ENCODE assay signal across 17 cellular contexts in genomic region chr17:27974531-27975145, GRCh38.
A peak's percentile ranks its signal among the peaks of the same experiment; 100 is the strongest.
DNase-seq lines count a peak whose midpoint lies in the region; ATAC-seq, FAIRE-seq and TF ChIP-seq lines count a peak whose summit lies in the region.
"Had no signal": no experiment of that assay in that cellular context is flagged by ENCODE, and none has a peak within 500 bp of the region (broad histone marks: within the 10 kb centered on the region; RNA-seq: fewer than 3 reads in every experiment).

No MANE protein-coding gene starts in this region.

- ATAC-seq in pancreas, result peak; percentile 30 to 64 (median 44)
- ATAC-seq in HG03108 (IDR thresholded peaks at IDR 0.05; ENCODE audit: unreplicated experiment), result no peak

- no peaks in the 10 kb centered on the region for H3K27me3 ChIP-seq in PC-9 (ENCODE audit: insufficient read depth, low read depth)
- H3K27me3 ChIP-seq in dorsolateral prefrontal cortex, result no peaks in the 10 kb centered on the region
- no peaks in the 10 kb centered on the region for H3K27me3 ChIP-seq in pancreas
- H3K27me3 ChIP-seq in osteoblast (ENCODE audit: insufficient read depth, low read length), result peaks cover 3% of the 10 kb centered on the region
- H3K27me3 ChIP-seq: Peyer's patch had no signal

- peak; percentile 36 for DNase-seq in ELF-1 (ENCODE audit: low read depth, low spot score)
- DNase-seq in PC-9, result peak; percentile 32 to 36
- no peak for DNase-seq in dorsolateral prefrontal cortex
- no peak for DNase-seq in pancreas
- DNase-seq in osteoblast (ENCODE audit: insufficient read length, low spot score, missing footprints), result no peak
- no peak for DNase-seq in chondrocyte (ENCODE audit: low spot score)
- DNase-seq in MV-4-11 (lab: John Stamatoyannopoulos, UW), result no peak
- DNase-seq: CD4-positive, alpha-beta T cell; DND-41; NCI-H1092; NCI-H748 treated with DMSO at 0.1 percent for 48 hours; Peyer's patch had no signal

- BruUV-seq in PC-9 (replicated peaks; lab: Mats Ljungman, UMichigan), result no TSS peak

- H4K20me1 ChIP-seq in PC-9 (ENCODE audit: insufficient read depth) (no peaks in the 10 kb centered on the region), osteoblast (ENCODE audit: insufficient read depth, low read length) (no peaks in the 10 kb centered on the region)

- H3K79me2 ChIP-seq in PC-9 (ENCODE audit: low read depth), result no peaks in the 10 kb centered on the region
- no peaks in the 10 kb centered on the region for H3K79me2 ChIP-seq in osteoblast (ENCODE audit: insufficient read depth, low read length)

- H3K36me3 Mint-ChIP-seq in chondrocyte (ENCODE audit: low read depth), result no peaks in the 10 kb centered on the region

- intact Hi-C loops in PC-9 (cut with micrococcal nuclease; ENCODE audit: unreplicated experiment) (no loop called here), dorsolateral prefrontal cortex (cut with DNase I) (no loop called here), pancreas (cut with DNase I) (no loop called here)

- H3K4me1 Mint-ChIP-seq in chondrocyte (ENCODE audit: low read depth), result no peaks in the 10 kb centered on the region
- H3K4me1 Mint-ChIP-seq: B cell had no signal

- H3K27ac Mint-ChIP-seq in chondrocyte (ENCODE audit: unreplicated experiment), result no peak overlapping the region
- H3K27ac Mint-ChIP-seq: B cell; CD4-positive, alpha-beta T cell; HFFc6 had no signal

- H3F3A ChIP-seq in PC-9 (ENCODE audit: insufficient read depth, low read depth), result peaks cover 5% of the 10 kb centered on the region; the same call in 1 of the 2 replicates

- H2AFZ ChIP-seq in PC-9 (peak overlapping the region; percentile 25; the same call in 1 of the 2 replicates), osteoblast (ENCODE audit: low read length) (no peak overlapping the region)
- H2AFZ ChIP-seq: GM23248 had no signal

- 31 to 33% methylated on average over 6 of the region's 6 CpGs for WGBS in pancreas, 2 donors

- H3K27me3 Mint-ChIP-seq in chondrocyte (ENCODE audit: low read depth), result peaks cover 10% of the 10 kb centered on the region

- H3K4me3 Mint-ChIP-seq in chondrocyte (ENCODE audit: unreplicated experiment), result no peak overlapping the region
- H3K4me3 Mint-ChIP-seq: B cell; CD4-positive, alpha-beta T cell; HFFc6 had no signal

- H3K9me3 ChIP-seq in PC-9 (ENCODE audit: insufficient read depth, low read depth) (no peaks in the 10 kb centered on the region), pancreas (no peaks in the 10 kb centered on the region), osteoblast (ENCODE audit: low read depth, low read length) (no peaks in the 10 kb centered on the region)
- H3K9me3 ChIP-seq: Peyer's patch, SJCRH30 had no signal

- no peaks in the 10 kb centered on the region for H3K36me3 ChIP-seq in PC-9 (ENCODE audit: low read depth)
- H3K36me3 ChIP-seq in pancreas, result no peaks in the 10 kb centered on the region
- no peaks in the 10 kb centered on the region for H3K36me3 ChIP-seq in osteoblast (ENCODE audit: insufficient read depth, low read length)
- H3K36me3 ChIP-seq: Peyer's patch, SJCRH30 had no signal

- H3K4me3 ChIP-seq in PC-9 (no peak overlapping the region), dorsolateral prefrontal cortex (no peak overlapping the region), pancreas (no peak overlapping the region), osteoblast (ENCODE audit: insufficient read depth, low read length) (no peak overlapping the region)
- H3K4me3 ChIP-seq: GM23248, Peyer's patch, SJCRH30 had no signal

- peaks cover 20% of the 10 kb centered on the region for H3K4me1 ChIP-seq in PC-9 (replicated peaks; ENCODE audit: insufficient read depth)
- peaks cover 4 to 10% (median 8%) of the 10 kb centered on the region in 3 donors for H3K4me1 ChIP-seq in pancreas
- peaks cover 7% of the 10 kb centered on the region for H3K4me1 ChIP-seq in osteoblast (ENCODE audit: insufficient read depth, low read length)
- H3K4me1 ChIP-seq: Peyer's patch had no signal

- no peak for TF ChIP-seq CTCF in PC-9 (conservative IDR thresholded peaks at IDR 0.05)
- TF ChIP-seq CTCF in dorsolateral prefrontal cortex (IDR thresholded peaks at IDR 0.05 in 54 of 56, conservative IDR thresholded peaks at IDR 0.05 in 2 of 56; ENCODE audit: low read depth in 1 of 56, partially characterized antibody in 56 of 56), result no peak
- no peak for TF ChIP-seq CTCF in pancreas (IDR thresholded peaks at IDR 0.05)
- no peak for TF ChIP-seq CTCF in osteoblast (IDR thresholded peaks at IDR 0.05; ENCODE audit: extremely low read depth, low read depth, low read length)
- TF ChIP-seq CTCF in chondrocyte (IDR thresholded peaks at IDR 0.05), result no peak

- POLR2A ChIA-PET in PC-9 (lab: Charles Lee; ENCODE audit: unreplicated experiment), result interaction anchor here (0.6 kb wide), 1 partner anchor 23 kb away, joined by 6 read pairs; no protein-coding TSS in a partner anchor

- CTCF ChIA-PET in PC-9 (lab: Charles Lee), result no interaction called here

- H3K27ac ChIP-seq in PC-9 (peak overlapping the region; percentile 18; the same call in 1 of the 2 replicates), dorsolateral prefrontal cortex (peak overlapping the region in 58 of 59 donors; percentile 24 to 88 (median 76)), pancreas (peak overlapping the region in 1 of 4 donors; percentile 24), osteoblast (ENCODE audit: low read depth, low read length) (no peak overlapping the region)
- H3K27ac ChIP-seq: GM23248, Peyer's patch, SJCRH30 had no signal

- H3K9me3 Mint-ChIP-seq in chondrocyte (ENCODE audit: low read depth), result no peaks in the 10 kb centered on the region
- H3K9me3 Mint-ChIP-seq: CD4-positive, alpha-beta T cell; HFFc6 had no signal

- no peak for FAIRE-seq in pancreas (lab: Jason Lieb, UNC)

- H3K4me2 ChIP-seq in PC-9 (peak overlapping the region; percentile 17), osteoblast (ENCODE audit: insufficient read depth, low read length) (no peak overlapping the region)

- no peaks in the 10 kb centered on the region for H3K9me2 ChIP-seq in PC-9 (ENCODE audit: insufficient read depth)

Comparison
In these comparisons a context has a peak if more than half of its experiments do, and no peak if none do; other contexts are left out.
1. DNase-seq: peak in ELF-1 (single experiment) and PC-9 (2 of 2); none in dorsolateral prefrontal cortex (0 of 10), pancreas (0 of 6), osteoblast (single experiment), chondrocyte (single experiment) and MV-4-11 (single experiment).